In genomic region chr14:55805250-55805649, GRCh38 we compare ENCODE assay signal across 1 cellular context.
TF ChIP-seq lines count a peak whose summit lies in the region.

No MANE protein-coding gene starts in this region.

TF ChIP-seq in H1, 55 proteins besides CTCF, POLR2A, EP300 and RAD21 (continued from another document):
- TF ChIP-seq KDM4A (IDR thresholded peaks at IDR 0.05; ENCODE audit: low read depth, low read length, severe bottlenecking) (no peak), JUN (IDR thresholded peaks at IDR 0.05; ENCODE audit: low read depth, low read length) (no peak), RNF2 (IDR thresholded peaks at IDR 0.05; ENCODE audit: borderline replicate concordance, low read depth, low read length, missing control alignments, poor library complexity, severe bottlenecking) (no peak), BACH1 (IDR thresholded peaks at IDR 0.05; ENCODE audit: low read length) (no peak), SAP30 (IDR thresholded peaks at IDR 0.05; ENCODE audit: insufficient read depth, insufficient replicate concordance, low read length) (no peak), SP1 (IDR thresholded peaks at IDR 0.05; ENCODE audit: low read depth, low read length) (no peak), CEBPB (IDR thresholded peaks at IDR 0.05; ENCODE audit: low read depth, low read length) (no peak), CREB1 (IDR thresholded peaks at IDR 0.05) (no peak), CHD2 (IDR thresholded peaks at IDR 0.05; ENCODE audit: low read length) (no peak), CBX8 (IDR thresholded peaks at IDR 0.05; ENCODE audit: borderline replicate concordance, low read depth, low read length) (no peak), SP4 (IDR thresholded peaks at IDR 0.05; ENCODE audit: low read length) (no peak), TAF7 (optimal IDR thresholded peaks at IDR 0.05; ENCODE audit: borderline replicate concordance, low read depth, low read length) (no peak), ZNF274 (IDR thresholded peaks at IDR 0.05; ENCODE audit: borderline replicate concordance, extremely low read depth, low read length) (no peak), FOSL1 (IDR thresholded peaks at IDR 0.05; ENCODE audit: insufficient read depth, low read depth, low read length) (no peak)
- TF ChIP-seq, protein P1, sequence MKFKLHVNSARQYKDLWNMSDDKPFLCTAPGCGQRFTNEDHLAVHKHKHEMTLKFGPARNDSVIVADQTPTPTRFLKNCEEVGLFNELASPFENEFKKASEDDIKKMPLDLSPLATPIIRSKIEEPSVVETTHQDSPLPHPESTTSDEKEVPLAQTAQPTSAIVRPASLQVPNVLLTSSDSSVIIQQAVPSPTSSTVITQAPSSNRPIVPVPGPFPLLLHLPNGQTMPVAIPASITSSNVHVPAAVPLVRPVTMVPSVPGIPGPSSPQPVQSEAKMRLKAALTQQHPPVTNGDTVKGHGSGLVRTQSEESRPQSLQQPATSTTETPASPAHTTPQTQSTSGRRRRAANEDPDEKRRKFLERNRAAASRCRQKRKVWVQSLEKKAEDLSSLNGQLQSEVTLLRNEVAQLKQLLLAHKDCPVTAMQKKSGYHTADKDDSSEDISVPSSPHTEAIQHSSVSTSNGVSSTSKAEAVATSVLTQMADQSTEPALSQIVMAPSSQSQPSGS (IDR thresholded peaks at IDR 0.05; ENCODE audit: low read length) = no peak
- TF ChIP-seq, protein P2, sequence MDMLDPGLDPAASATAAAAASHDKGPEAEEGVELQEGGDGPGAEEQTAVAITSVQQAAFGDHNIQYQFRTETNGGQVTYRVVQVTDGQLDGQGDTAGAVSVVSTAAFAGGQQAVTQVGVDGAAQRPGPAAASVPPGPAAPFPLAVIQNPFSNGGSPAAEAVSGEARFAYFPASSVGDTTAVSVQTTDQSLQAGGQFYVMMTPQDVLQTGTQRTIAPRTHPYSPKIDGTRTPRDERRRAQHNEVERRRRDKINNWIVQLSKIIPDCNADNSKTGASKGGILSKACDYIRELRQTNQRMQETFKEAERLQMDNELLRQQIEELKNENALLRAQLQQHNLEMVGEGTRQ (IDR thresholded peaks at IDR 0.05; ENCODE audit: low read length) = no peak
